ENCODE assay signal across 1 cellular context in the genomic region with DNA sequence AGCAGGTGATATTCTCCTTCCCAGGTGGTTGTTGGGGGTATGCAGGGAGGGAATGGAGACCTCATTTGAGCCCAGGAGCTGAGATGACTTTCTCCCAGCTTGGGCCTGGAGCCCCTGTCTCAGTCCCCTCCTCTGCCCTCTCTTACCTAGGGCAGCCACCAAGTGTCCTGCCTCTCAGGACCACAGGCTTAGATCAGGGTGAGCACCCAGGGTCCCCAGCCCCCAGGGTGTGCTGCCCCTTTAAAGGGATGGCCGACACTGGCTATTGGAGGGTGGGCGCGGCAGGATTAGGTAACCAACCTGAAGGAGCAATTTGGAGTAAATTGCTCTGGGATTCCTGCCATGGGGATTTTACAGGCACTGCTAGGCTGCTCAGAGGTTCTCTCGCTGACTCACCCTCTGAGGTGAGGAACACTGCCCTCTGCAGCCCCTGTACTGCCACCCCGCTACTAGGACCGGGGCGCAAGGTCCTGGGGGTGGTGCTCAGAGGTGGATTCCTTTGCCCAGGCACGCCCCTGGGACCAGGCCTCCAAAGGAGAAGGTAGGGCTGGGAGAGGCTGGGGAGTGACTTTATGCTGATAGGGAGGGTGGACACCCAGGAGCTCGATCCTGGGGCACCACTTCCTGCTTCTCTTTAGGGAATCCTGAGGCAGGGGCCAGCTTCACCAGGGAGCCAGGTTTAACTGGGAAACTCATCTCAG.
TF ChIP-seq lines count a peak whose summit lies in the region.

No MANE protein-coding gene starts in this region.

TF ChIP-seq in HepG2, 621 proteins besides CTCF, POLR2A, EP300 and RAD21 (continued from another document and continues in another):
- TF ChIP-seq, protein P1, sequence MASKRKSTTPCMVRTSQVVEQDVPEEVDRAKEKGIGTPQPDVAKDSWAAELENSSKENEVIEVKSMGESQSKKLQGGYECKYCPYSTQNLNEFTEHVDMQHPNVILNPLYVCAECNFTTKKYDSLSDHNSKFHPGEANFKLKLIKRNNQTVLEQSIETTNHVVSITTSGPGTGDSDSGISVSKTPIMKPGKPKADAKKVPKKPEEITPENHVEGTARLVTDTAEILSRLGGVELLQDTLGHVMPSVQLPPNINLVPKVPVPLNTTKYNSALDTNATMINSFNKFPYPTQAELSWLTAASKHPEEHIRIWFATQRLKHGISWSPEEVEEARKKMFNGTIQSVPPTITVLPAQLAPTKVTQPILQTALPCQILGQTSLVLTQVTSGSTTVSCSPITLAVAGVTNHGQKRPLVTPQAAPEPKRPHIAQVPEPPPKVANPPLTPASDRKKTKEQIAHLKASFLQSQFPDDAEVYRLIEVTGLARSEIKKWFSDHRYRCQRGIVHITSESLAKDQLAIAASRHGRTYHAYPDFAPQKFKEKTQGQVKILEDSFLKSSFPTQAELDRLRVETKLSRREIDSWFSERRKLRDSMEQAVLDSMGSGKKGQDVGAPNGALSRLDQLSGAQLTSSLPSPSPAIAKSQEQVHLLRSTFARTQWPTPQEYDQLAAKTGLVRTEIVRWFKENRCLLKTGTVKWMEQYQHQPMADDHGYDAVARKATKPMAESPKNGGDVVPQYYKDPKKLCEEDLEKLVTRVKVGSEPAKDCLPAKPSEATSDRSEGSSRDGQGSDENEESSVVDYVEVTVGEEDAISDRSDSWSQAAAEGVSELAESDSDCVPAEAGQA (IDR thresholded peaks at IDR 0.05; ENCODE audit: low read depth): 0 out of 2 replicates have a peak, but pooled peaks have one; percentile 42
- TF ChIP-seq, protein P1 (CRISPR knock-in tag; IDR thresholded peaks at IDR 0.05; ENCODE audit: borderline replicate concordance): no peak
- TF ChIP-seq, protein P2, sequence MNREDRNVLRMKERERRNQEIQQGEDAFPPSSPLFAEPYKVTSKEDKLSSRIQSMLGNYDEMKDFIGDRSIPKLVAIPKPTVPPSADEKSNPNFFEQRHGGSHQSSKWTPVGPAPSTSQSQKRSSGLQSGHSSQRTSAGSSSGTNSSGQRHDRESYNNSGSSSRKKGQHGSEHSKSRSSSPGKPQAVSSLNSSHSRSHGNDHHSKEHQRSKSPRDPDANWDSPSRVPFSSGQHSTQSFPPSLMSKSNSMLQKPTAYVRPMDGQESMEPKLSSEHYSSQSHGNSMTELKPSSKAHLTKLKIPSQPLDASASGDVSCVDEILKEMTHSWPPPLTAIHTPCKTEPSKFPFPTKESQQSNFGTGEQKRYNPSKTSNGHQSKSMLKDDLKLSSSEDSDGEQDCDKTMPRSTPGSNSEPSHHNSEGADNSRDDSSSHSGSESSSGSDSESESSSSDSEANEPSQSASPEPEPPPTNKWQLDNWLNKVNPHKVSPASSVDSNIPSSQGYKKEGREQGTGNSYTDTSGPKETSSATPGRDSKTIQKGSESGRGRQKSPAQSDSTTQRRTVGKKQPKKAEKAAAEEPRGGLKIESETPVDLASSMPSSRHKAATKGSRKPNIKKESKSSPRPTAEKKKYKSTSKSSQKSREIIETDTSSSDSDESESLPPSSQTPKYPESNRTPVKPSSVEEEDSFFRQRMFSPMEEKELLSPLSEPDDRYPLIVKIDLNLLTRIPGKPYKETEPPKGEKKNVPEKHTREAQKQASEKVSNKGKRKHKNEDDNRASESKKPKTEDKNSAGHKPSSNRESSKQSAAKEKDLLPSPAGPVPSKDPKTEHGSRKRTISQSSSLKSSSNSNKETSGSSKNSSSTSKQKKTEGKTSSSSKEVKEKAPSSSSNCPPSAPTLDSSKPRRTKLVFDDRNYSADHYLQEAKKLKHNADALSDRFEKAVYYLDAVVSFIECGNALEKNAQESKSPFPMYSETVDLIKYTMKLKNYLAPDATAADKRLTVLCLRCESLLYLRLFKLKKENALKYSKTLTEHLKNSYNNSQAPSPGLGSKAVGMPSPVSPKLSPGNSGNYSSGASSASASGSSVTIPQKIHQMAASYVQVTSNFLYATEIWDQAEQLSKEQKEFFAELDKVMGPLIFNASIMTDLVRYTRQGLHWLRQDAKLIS (CRISPR knock-in tag; IDR thresholded peaks at IDR 0.05): no peak
- TF ChIP-seq, protein P3, sequence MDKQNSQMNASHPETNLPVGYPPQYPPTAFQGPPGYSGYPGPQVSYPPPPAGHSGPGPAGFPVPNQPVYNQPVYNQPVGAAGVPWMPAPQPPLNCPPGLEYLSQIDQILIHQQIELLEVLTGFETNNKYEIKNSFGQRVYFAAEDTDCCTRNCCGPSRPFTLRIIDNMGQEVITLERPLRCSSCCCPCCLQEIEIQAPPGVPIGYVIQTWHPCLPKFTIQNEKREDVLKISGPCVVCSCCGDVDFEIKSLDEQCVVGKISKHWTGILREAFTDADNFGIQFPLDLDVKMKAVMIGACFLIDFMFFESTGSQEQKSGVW (CRISPR knock-in tag; IDR thresholded peaks at IDR 0.05; ENCODE audit: borderline replicate concordance): no peak
- TF ChIP-seq TAF1 (CRISPR knock-in tag; IDR thresholded peaks at IDR 0.05) (no peak), MAFF (IDR thresholded peaks at IDR 0.05; ENCODE audit: low read depth, low read length) (no peak), ZNF17 (CRISPR knock-in tag; IDR thresholded peaks at IDR 0.05) (no peak), SMYD3 (CRISPR knock-in tag; IDR thresholded peaks at IDR 0.05) (no peak), ZNF282 (IDR thresholded peaks at IDR 0.05; ENCODE audit: partially characterized antibody) (no peak), JARID2 (CRISPR knock-in tag; IDR thresholded peaks at IDR 0.05; ENCODE audit: insufficient replicate concordance) (no peak), ZNF138 (CRISPR knock-in tag; IDR thresholded peaks at IDR 0.05; ENCODE audit: low read depth) (no peak), ZNF460 (CRISPR knock-in tag; IDR thresholded peaks at IDR 0.05; ENCODE audit: borderline replicate concordance) (no peak), MYNN (CRISPR knock-in tag; IDR thresholded peaks at IDR 0.05; ENCODE audit: low read depth) (no peak), PRDM15 (CRISPR knock-in tag; IDR thresholded peaks at IDR 0.05) (no peak), ZNF44 (CRISPR knock-in tag; IDR thresholded peaks at IDR 0.05) (no peak), ZFP62 (CRISPR knock-in tag; IDR thresholded peaks at IDR 0.05) (no peak), HOXA3 (CRISPR knock-in tag; IDR thresholded peaks at IDR 0.05) (peak; percentile 57; the same call in 1 of the 2 replicates), PAXIP1 (CRISPR knock-in tag; conservative IDR thresholded peaks at IDR 0.05) (0 out of 2 replicates have a peak, but pooled peaks have one; percentile 24), NPAS2 (CRISPR knock-in tag; IDR thresholded peaks at IDR 0.05; ENCODE audit: borderline replicate concordance) (no peak), SALL1 (CRISPR knock-in tag; IDR thresholded peaks at IDR 0.05) (peak; percentile 68), MAZ (IDR thresholded peaks at IDR 0.05; ENCODE audit: borderline replicate concordance, low read depth, low read length) (peak; percentile 64; the same call in 1 of the 2 replicates), MAZ (CRISPR knock-in tag; IDR thresholded peaks at IDR 0.05; ENCODE audit: low read depth) (0 out of 2 replicates have a peak, but pooled peaks have one; percentile 40), JUNB (CRISPR knock-in tag; IDR thresholded peaks at IDR 0.05; ENCODE audit: borderline replicate concordance) (no peak), CENPT (CRISPR knock-in tag; IDR thresholded peaks at IDR 0.05; ENCODE audit: low read depth) (no peak), ZNF546 (CRISPR knock-in tag; conservative IDR thresholded peaks at IDR 0.05) (no peak), RFX1 (IDR thresholded peaks at IDR 0.05) (no peak)
- TF ChIP-seq, protein P4, sequence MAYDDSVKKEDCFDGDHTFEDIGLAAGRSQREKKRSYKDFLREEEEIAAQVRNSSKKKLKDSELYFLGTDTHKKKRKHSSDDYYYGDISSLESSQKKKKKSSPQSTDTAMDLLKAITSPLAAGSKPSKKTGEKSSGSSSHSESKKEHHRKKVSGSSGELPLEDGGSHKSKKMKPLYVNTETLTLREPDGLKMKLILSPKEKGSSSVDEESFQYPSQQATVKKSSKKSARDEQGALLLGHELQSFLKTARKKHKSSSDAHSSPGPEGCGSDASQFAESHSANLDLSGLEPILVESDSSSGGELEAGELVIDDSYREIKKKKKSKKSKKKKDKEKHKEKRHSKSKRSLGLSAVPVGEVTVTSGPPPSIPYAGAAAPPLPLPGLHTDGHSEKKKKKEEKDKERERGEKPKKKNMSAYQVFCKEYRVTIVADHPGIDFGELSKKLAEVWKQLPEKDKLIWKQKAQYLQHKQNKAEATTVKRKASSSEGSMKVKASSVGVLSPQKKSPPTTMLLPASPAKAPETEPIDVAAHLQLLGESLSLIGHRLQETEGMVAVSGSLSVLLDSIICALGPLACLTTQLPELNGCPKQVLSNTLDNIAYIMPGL (CRISPR knock-in tag; IDR thresholded peaks at IDR 0.05; ENCODE audit: borderline replicate concordance in 1 of 2, low read depth in 1 of 2): peak in 1 of 2 experiments; percentile 64
- TF ChIP-seq, protein P5, sequence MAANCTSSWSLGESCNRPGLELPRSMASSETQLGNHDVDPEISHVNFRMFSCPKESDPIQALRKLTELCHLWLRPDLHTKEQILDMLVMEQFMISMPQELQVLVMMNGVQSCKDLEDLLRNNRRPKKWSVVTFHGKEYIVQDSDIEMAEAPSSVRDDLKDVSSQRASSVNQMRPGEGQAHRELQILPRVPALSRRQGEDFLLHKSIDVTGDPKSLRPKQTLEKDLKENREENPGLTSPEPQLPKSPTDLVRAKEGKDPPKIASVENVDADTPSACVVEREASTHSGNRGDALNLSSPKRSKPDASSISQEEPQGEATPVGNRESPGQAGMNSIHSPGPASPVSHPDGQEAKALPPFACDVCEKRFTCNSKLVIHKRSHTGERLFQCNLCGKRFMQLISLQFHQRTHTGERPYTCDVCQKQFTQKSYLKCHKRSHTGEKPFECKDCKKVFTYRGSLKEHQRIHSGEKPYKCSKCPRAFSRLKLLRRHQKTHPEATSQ (CRISPR knock-in tag; IDR thresholded peaks at IDR 0.05; ENCODE audit: borderline replicate concordance): no peak
- TF ChIP-seq, protein P6, sequence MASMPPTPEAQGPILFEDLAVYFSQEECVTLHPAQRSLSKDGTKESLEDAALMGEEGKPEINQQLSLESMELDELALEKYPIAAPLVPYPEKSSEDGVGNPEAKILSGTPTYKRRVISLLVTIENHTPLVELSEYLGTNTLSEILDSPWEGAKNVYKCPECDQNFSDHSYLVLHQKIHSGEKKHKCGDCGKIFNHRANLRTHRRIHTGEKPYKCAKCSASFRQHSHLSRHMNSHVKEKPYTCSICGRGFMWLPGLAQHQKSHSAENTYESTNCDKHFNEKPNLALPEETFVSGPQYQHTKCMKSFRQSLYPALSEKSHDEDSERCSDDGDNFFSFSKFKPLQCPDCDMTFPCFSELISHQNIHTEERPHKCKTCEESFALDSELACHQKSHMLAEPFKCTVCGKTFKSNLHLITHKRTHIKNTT (CRISPR knock-in tag; IDR thresholded peaks at IDR 0.05): no peak
